12 cellular contexts compared by ENCODE assay signal in the genomic region with DNA sequence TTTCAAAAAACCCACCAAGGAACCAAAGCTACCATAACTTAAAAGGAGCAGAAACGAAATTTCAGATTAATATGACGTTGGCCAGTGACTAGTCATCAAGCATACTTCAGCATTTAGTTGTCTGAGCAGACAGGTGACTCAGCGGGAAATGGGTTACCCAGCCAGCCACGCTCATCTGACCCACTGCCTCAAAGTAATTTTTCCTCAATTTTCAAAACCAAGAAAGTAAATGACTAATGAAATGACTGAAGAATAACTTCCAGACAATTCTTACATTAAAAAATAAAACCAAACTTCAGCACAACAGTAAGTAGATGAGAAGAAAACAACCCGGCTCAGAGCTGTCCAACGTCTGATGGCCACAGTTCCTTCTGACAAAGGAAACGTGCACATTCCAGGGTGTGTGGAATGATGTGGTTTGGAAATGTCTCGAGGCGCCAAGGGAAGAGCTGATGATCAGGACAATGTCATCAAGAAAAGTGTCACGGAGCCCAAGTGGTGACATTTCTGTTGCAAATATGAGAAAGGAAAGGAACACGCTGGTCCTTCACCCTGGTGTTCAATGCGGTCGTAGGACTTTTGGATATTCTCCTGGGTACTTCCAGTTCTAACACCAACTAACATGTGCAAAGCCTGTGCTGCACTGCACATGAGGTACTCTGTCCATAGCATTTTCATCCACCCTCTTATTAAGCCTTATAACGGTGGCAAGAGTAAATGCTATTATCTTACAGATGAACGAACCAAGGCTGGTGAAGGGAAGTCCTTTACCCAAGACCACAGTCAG.
A peak's percentile ranks its signal among the peaks of the same experiment; 100 is the strongest.
DNase-seq lines count a peak whose midpoint lies in the region; ATAC-seq and TF ChIP-seq lines count a peak whose summit lies in the region.
"Had no signal": no experiment of that assay in that cellular context is flagged by ENCODE, and none has a peak within 500 bp of the region (broad histone marks: within the 10 kb centered on the region; RNA-seq: fewer than 3 reads in every experiment).

No MANE protein-coding gene starts in this region.

- H3K36me3 Mint-ChIP-seq in activated naive CD4-positive, alpha-beta T cell treated with anti-CD3 and anti-CD28 coated beads, Interleukin-2, amount 10 ng/mL, durations not matched to agents 7 days and 5 days = peaks cover 4% of the 10 kb centered on the region

- peak; percentile 62 for DNase-seq in activated naive CD4-positive, alpha-beta T cell treated with Interleukin-2 at 50 U/mL for 16 hours
- no peak for DNase-seq in activated naive CD4-positive, alpha-beta T cell treated with anti-CD3 and anti-CD28 coated beads, Interleukin-2, amount 10 ng/mL, durations not matched to agents 7 days and 5 days
- peak; percentile 57 for DNase-seq in activated CD8-positive, alpha-beta memory T cell treated with anti-CD3 and anti-CD28 coated beads, Interleukin-2, amount 50 U/mL, for 4 hours
- DNase-seq in glomerular visceral epithelial cell (ENCODE audit: extremely low spot score) (peak; percentile 95), suprapubic skin (ENCODE audit: low spot score in 2 of 2) (no peak), NCI-H2107 (lab: John Stamatoyannopoulos, UW) (no peak), germinal center (ENCODE audit: low spot score) (no peak)
- DNase-seq: left cardiac atrium, NCI-H510A had no signal

- no peak for TF ChIP-seq POLR2A in suprapubic skin (IDR thresholded peaks at IDR 0.05)

- peak overlapping the region; percentile 10 for H3K27ac ChIP-seq in suprapubic skin
- H3K27ac ChIP-seq: C4-2B had no signal

- H3K4me1 Mint-ChIP-seq in activated naive CD4-positive, alpha-beta T cell treated with anti-CD3 and anti-CD28 coated beads, Interleukin-2, amount 10 ng/mL, durations not matched to agents 7 days and 5 days = peaks cover 14% of the 10 kb centered on the region

- no peak overlapping the region for H3K4me3 Mint-ChIP-seq in activated naive CD4-positive, alpha-beta T cell treated with anti-CD3 and anti-CD28 coated beads, Interleukin-2, amount 10 ng/mL, durations not matched to agents 7 days and 5 days
- H3K4me3 Mint-ChIP-seq: activated T-helper 1 cell treated with anti-CD3 and anti-CD28 coated beads, Interleukin-12 subunit alpha, Interleukin-12 subunit beta, Interleukin-2, Interleukin-4 antibody, amounts not matched to agents 30 ng/mL and 10 ng/mL and 1 ng/mL, durations not matched to agents 14 hours and 24 hours and 36 hours had no signal

- no peak overlapping the region for H3K4me3 ChIP-seq in suprapubic skin

- peaks cover 6% of the 10 kb centered on the region for H3K4me1 ChIP-seq in suprapubic skin

- H3K9me3 Mint-ChIP-seq in activated naive CD4-positive, alpha-beta T cell treated with anti-CD3 and anti-CD28 coated beads, Interleukin-2, amount 10 ng/mL, durations not matched to agents 7 days and 5 days = no peaks in the 10 kb centered on the region
- H3K9me3 Mint-ChIP-seq: activated T-helper 1 cell treated with anti-CD3 and anti-CD28 coated beads, Interleukin-12 subunit alpha, Interleukin-12 subunit beta, Interleukin-2, Interleukin-4 antibody, amounts not matched to agents 30 ng/mL and 10 ng/mL and 1 ng/mL, durations not matched to agents 14 hours and 24 hours and 36 hours had no signal

- TF ChIP-seq EP300 in suprapubic skin (IDR thresholded peaks at IDR 0.05) = no peak

- H3K9me3 ChIP-seq in suprapubic skin = no peaks in the 10 kb centered on the region

- no peak for ATAC-seq in HG02973 (IDR thresholded peaks at IDR 0.05; ENCODE audit: unreplicated experiment)

- CTCF ChIA-PET in activated naive CD4-positive, alpha-beta T cell treated with anti-CD3 and anti-CD28 coated beads, Interleukin-2, amount 10 ng/mL, durations not matched to agents 7 days and 5 days (lab: Charles Lee) = interaction anchor here (1.0 kb wide), 1 partner anchor 7 kb away, joined by 3 read pairs; no protein-coding TSS in a partner anchor

- no peak for TF ChIP-seq CTCF in suprapubic skin (IDR thresholded peaks at IDR 0.05)

- H3K27me3 Mint-ChIP-seq in activated naive CD4-positive, alpha-beta T cell treated with anti-CD3 and anti-CD28 coated beads, Interleukin-2, amount 10 ng/mL, durations not matched to agents 7 days and 5 days = peaks cover 9% of the 10 kb centered on the region

- H3K27me3 ChIP-seq in suprapubic skin = no peaks in the 10 kb centered on the region

- whole genome bisulfite sequencing in suprapubic skin = 78% methylated on average over 15 of the region's 15 CpGs

- no peaks in the 10 kb centered on the region for H3K36me3 ChIP-seq in suprapubic skin

- H3K27ac Mint-ChIP-seq in activated naive CD4-positive, alpha-beta T cell treated with anti-CD3 and anti-CD28 coated beads, Interleukin-2, amount 10 ng/mL, durations not matched to agents 7 days and 5 days = no peak overlapping the region
- H3K27ac Mint-ChIP-seq: activated T-helper 1 cell treated with anti-CD3 and anti-CD28 coated beads, Interleukin-12 subunit alpha, Interleukin-12 subunit beta, Interleukin-2, Interleukin-4 antibody, amounts not matched to agents 30 ng/mL and 10 ng/mL and 1 ng/mL, durations not matched to agents 14 hours and 24 hours and 36 hours had no signal

Comparison
In these comparisons a context has a peak if more than half of its experiments do, and no peak if none do; other contexts are left out.
1. DNase-seq: peak in activated naive CD4-positive, alpha-beta T cell treated with Interleukin-2 at 50 U/mL for 16 hours (single experiment), activated CD8-positive, alpha-beta memory T cell treated with anti-CD3 and anti-CD28 coated beads, Interleukin-2, amount 50 U/mL, for 4 hours (single experiment) and glomerular visceral epithelial cell (single experiment); none in activated naive CD4-positive, alpha-beta T cell treated with anti-CD3 and anti-CD28 coated beads, Interleukin-2, amount 10 ng/mL, durations not matched to agents 7 days and 5 days (single experiment), suprapubic skin (0 of 2), NCI-H2107 (single experiment) and germinal center (single experiment).